10 cellular contexts compared by ENCODE assay signal in the genomic region with DNA sequence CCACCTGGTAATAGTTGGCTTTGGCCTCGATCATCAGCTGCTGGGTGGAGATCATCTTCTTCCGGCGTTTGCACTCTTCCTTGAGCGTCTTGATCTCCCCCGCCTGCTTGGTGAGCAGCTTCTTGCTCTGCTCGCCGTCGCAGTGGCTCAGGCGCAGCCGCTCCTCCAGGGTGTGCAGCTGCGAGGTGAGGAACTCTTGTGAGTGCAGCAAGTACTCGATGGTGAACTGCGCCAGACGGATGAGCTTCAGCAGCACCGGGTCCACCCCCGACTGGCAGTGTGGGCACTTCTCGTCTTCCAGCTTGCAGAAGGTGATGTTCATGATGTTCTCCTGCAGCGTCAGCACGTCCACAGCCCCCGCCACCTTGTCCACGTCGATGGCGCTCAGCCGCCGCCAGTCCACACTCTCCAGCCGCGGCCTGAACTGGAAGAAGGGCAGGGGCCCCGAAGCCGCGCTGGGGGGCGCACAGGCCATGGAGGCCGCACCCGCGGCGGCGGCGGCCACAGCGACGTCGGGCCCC. TPM values are rescaled to one million over a fixed set of nuclear protein-coding genes. Genes with fewer than 3 reads are reported as not detected.
DNase-seq lines count a peak whose midpoint lies in the region; ATAC-seq, FAIRE-seq and TF ChIP-seq lines count a peak whose summit lies in the region.
"Had no signal": no experiment of that assay in that cellular context is flagged by ENCODE, and none has a peak within 500 bp of the region (broad histone marks: within the 10 kb centered on the region; RNA-seq: fewer than 3 reads in every experiment).

No MANE protein-coding gene starts in this region.

- H4K20me1 ChIP-seq in IMR-90 (ENCODE audit: insufficient read depth, low read length) (peaks cover 9% of the 10 kb centered on the region; the same call in 1 of the 2 replicates), HepG2 (ENCODE audit: insufficient read depth, low read length) (no peaks in the 10 kb centered on the region)

- H2BK5ac ChIP-seq in IMR-90 (ENCODE audit: low read depth, low read length, poor library complexity, severe bottlenecking): no peak overlapping the region

- TF ChIP-seq CTCF in IMR-90 (conservative IDR thresholded peaks at IDR 0.05; ENCODE audit: low read depth, low read length) (no peak), coronary artery (IDR thresholded peaks at IDR 0.05) (no peak), HepG2 (CRISPR knock-in tag; IDR thresholded peaks at IDR 0.05) (no peak), WERI-Rb-1 (IDR thresholded peaks at IDR 0.05; ENCODE audit: low read depth, low read length) (no peak)

- 0 out of 2 replicates have a peak overlapping the region, but pooled peaks have one; percentile 19 for H3K14ac ChIP-seq in IMR-90 (replicated peaks; ENCODE audit: low read depth, low read length)

- no peak overlapping the region for H4K91ac ChIP-seq in IMR-90 (ENCODE audit: insufficient read depth, low read depth, low read length)

- H3K4me1 ChIP-seq in IMR-90 (ENCODE audit: control insufficient read depth, insufficient read depth, low read length) (peaks cover 10% of the 10 kb centered on the region), HepG2 (ENCODE audit: insufficient read depth, low read length) (peaks cover 19% of the 10 kb centered on the region)

- no peak for TF ChIP-seq POLR2A in IMR-90 (IDR thresholded peaks at IDR 0.05; ENCODE audit: low read depth, low read length)
- no peak for TF ChIP-seq POLR2A in HepG2 (IDR thresholded peaks at IDR 0.05; ENCODE audit: insufficient read depth in 1 of 2, low read depth in 2 of 2, low read length in 2 of 2)

- peak overlapping the region; percentile 38 for H4K5ac ChIP-seq in IMR-90 (ENCODE audit: low read depth, low read length)

- H3K4ac ChIP-seq in IMR-90 (ENCODE audit: low read depth, low read length): no peak overlapping the region

- H2BK20ac ChIP-seq in IMR-90 (ENCODE audit: low read depth, low read length): no peak overlapping the region

- H3K79me2 ChIP-seq in HepG2 (ENCODE audit: insufficient read depth, low read length): peaks cover 10% of the 10 kb centered on the region

- H3K4me3 ChIP-seq in IMR-90 (ENCODE audit: insufficient read depth, low read depth, low read length) (peak overlapping the region; percentile 25), coronary artery (peak overlapping the region; percentile 75), HepG2 (replicated peaks in 1 of 3; ENCODE audit: insufficient read depth in 1 of 3, low read depth in 2 of 3, low read length in 3 of 3) (no peak overlapping the region), WERI-Rb-1 (ENCODE audit: low read depth, low read length) (no peak overlapping the region)

- H3K27ac ChIP-seq in IMR-90 (ENCODE audit: insufficient read depth, low read length) (no peak overlapping the region; the same call in 1 of the 2 replicates), coronary artery (no peak overlapping the region), HepG2 (ENCODE audit: extremely low read length, insufficient read depth, low read length) (no peak overlapping the region), WERI-Rb-1 (no peak overlapping the region)

- in situ Hi-C loops in IMR-90 (cut with MboI; ENCODE audit: low sequenced_read_pairs) (no loop called here), HepG2 (cut with HindIII; ENCODE audit: extremely low pct_ligation_motif_present, low pct_unique_long_range_greater_than_20kb) (no loop called here)

- H3K9ac ChIP-seq in IMR-90 (ENCODE audit: low read depth, low read length) (peak overlapping the region; percentile 16; the same call in 1 of the 2 replicates), HepG2 (ENCODE audit: insufficient read depth, low read depth, low read length) (no peak overlapping the region)

- DNase-seq in IMR-90 (peak; percentile 27), coronary artery (ENCODE audit: low spot score) (no peak), HepG2 (ENCODE audit: low spot score) (no peak), superior temporal gyrus (ENCODE audit: extremely low spot score) (peak; percentile 11), WERI-Rb-1 (no peak)
- no peak for DNase-seq in stimulated activated CD4-positive, alpha-beta T cell treated with anti-CD3 and anti-CD28 coated beads, Interleukin-1b, Interleukin-23, amount 100 ng/mL, for 48 hours
- DNase-seq in activated T-cell treated with anti-CD3 and anti-CD28 coated beads, Interleukin-2, amount 50 U/mL, for 1 hour: no peak
- DNase-seq: NCI-H226; stimulated activated CD4-positive, alpha-beta T cell treated with anti-CD3 and anti-CD28 coated beads, Interleukin-12 subunit alpha, Interleukin-12 subunit beta, amount 100 ng/mL, for 4 hours had no signal

- H4K8ac ChIP-seq in IMR-90 (ENCODE audit: low read depth in 2 of 2, low read length in 2 of 2): peak overlapping the region; percentile 49 to 54; a peak in 2 of 4 replicates

- 23% methylated on average over 35 of the region's 40 CpGs; no CpG with 5 or more reads in 1 of the 2 experiments for WGBS in IMR-90 (ENCODE audit: extremely low coverage in 2 of 2, insufficient read length in 1 of 2), 2 experiments
- 98% methylated on average over 40 of the region's 40 CpGs for WGBS in HepG2 (ENCODE audit: low lambda C conversion rate)

- peaks cover 15% of the 10 kb centered on the region for H3K36me3 ChIP-seq in IMR-90 (ENCODE audit: control insufficient read depth, insufficient read depth, low read length)
- peaks cover 2 to 6% of the 10 kb centered on the region in 2 experiments; a peak in 2 of 5 replicates for H3K36me3 ChIP-seq in HepG2 (replicated peaks in 1 of 2; ENCODE audit: control insufficient read depth in 1 of 2, insufficient read depth in 2 of 2, low read length in 2 of 2)
- peaks cover 63% of the 10 kb centered on the region for H3K36me3 ChIP-seq in WERI-Rb-1

- intact Hi-C loops in IMR-90 (cut with micrococcal nuclease): no loop called here
- intact Hi-C loops in HepG2 (cut with micrococcal nuclease; ENCODE audit: unreplicated experiment): loop anchor here (5.0 kb wide), 1 partner anchor 36 kb away; a partner anchor contains a TSS

- H3K23ac ChIP-seq in IMR-90 (ENCODE audit: low read depth, low read length): peak overlapping the region; percentile 46; the same call in 1 of the 2 replicates

- POLR2A ChIA-PET in IMR-90 (lab: Charles Lee; ENCODE audit: unreplicated experiment) (no interaction called here), HepG2 (lab: Yijun Ruan, JAX) (no interaction called here)

- FAIRE-seq in HepG2 (lab: Jason Lieb, UNC): no peak

- H2BK120ac ChIP-seq in IMR-90 (ENCODE audit: low read depth, low read length): no peak overlapping the region

- H2BK15ac ChIP-seq in IMR-90 (ENCODE audit: low read depth, low read length): no peak overlapping the region

- H2AK5ac ChIP-seq in IMR-90 (ENCODE audit: low read depth, low read length): no peak overlapping the region

- no peaks in the 10 kb centered on the region for H3K9me3 ChIP-seq in IMR-90 (ENCODE audit: control insufficient read depth, insufficient read depth, low read length)
- H3K9me3 ChIP-seq in HepG2 (ENCODE audit: low read length): no peaks in the 10 kb centered on the region
- H3K9me3 ChIP-seq in WERI-Rb-1 (ENCODE audit: severe bottlenecking): no peaks in the 10 kb centered on the region

- H3K9me1 ChIP-seq in IMR-90 (ENCODE audit: insufficient read depth, low read length): peaks cover 8% of the 10 kb centered on the region

- TF ChIP-seq EP300 in HepG2 (IDR thresholded peaks at IDR 0.05; ENCODE audit: low read depth in 2 of 2, low read length in 2 of 2): no peak
- no peak for TF ChIP-seq EP300 in HepG2 (CRISPR knock-in tag; IDR thresholded peaks at IDR 0.05; ENCODE audit: borderline replicate concordance)

- TF ChIP-seq RAD21 in IMR-90 (IDR thresholded peaks at IDR 0.05; ENCODE audit: low read length) (no peak), HepG2 (CRISPR knock-in tag; IDR thresholded peaks at IDR 0.05) (no peak)

- CTCF ChIA-PET in IMR-90 (lab: Yijun Ruan, JAX) (interaction anchor here (4.1 kb wide), 1 partner anchor 17 kb away, joined by 14 read pairs; no protein-coding TSS in a partner anchor), HepG2 (lab: Yijun Ruan, JAX; ENCODE audit: low intra/inter-chr PET ratio, low total read pairs) (no interaction called here)

- ATAC-seq in IMR-90 (ENCODE audit: low read depth): no peak
- ATAC-seq in HepG2: no peak
- ATAC-seq in GM21529 (IDR thresholded peaks at IDR 0.05; ENCODE audit: unreplicated experiment): no peak

- no peaks in the 10 kb centered on the region for H3K27me3 ChIP-seq in IMR-90 (ENCODE audit: control insufficient read depth, insufficient read depth, low read length)
- no peaks in the 10 kb centered on the region; a peak in 1 of 5 replicates for H3K27me3 ChIP-seq in HepG2 (ENCODE audit: control insufficient read depth in 1 of 2, insufficient read depth in 2 of 2, low read length in 2 of 2)
- no peaks in the 10 kb centered on the region for H3K27me3 ChIP-seq in WERI-Rb-1 (ENCODE audit: insufficient read depth, low read depth, severe bottlenecking)

- TSS peak; percentile 20 for BruUV-seq in IMR-90 (replicated peaks; lab: Mats Ljungman, UMichigan)
- no TSS peak for BruUV-seq in HepG2 (replicated peaks; lab: Mats Ljungman, UMichigan)

- H2AFZ ChIP-seq in IMR-90 (replicated peaks; ENCODE audit: low read length, poor library complexity): peak overlapping the region; percentile 89
- H2AFZ ChIP-seq in HepG2 (ENCODE audit: low read length): no peak overlapping the region

- no peak overlapping the region for H2AK9ac ChIP-seq in IMR-90 (replicated peaks; ENCODE audit: low read depth, low read length, poor library complexity)

- no peak overlapping the region for H3K56ac ChIP-seq in IMR-90 (ENCODE audit: extremely low read depth, insufficient read depth, low read length)

- peaks cover 12 to 46% of the 10 kb centered on the region in 2 experiments; a peak in 2 of 4 replicates for H3K79me1 ChIP-seq in IMR-90 (ENCODE audit: low read depth in 1 of 2, low read length in 2 of 2)

- H3K18ac ChIP-seq in IMR-90 (ENCODE audit: low read depth, low read length): no peak overlapping the region

- H3K4me2 ChIP-seq in IMR-90 (ENCODE audit: low read depth, low read length) (peak overlapping the region; percentile 79), HepG2 (ENCODE audit: low read depth, low read length) (no peak overlapping the region)

- dilution Hi-C loops in IMR-90 (cut with HindIII; ENCODE audit: low sequenced_read_pairs, unreplicated experiment): no loop called here

RNA-seq across cellular contexts. Expression of a gene that starts 3.2 kb away (rescaled TPM):
- total RNA-seq in IMR-90 (2012; rRNA removed) (12.2 and 16.9 TPM in 2 replicates), HepG2 (2016; rRNA removed; fragmentation: Illumina TruSeq; extraction: Trizol) (36.7 and 36.9 TPM in 2 replicates)
- polyA plus RNA-seq in IMR-90 (2012; rRNA removed) (13.1 and 15.9 TPM in 2 replicates), HepG2 (2011; rRNA removed) (10.8 and 11.0 TPM in 2 replicates)
- 6.5 and 11.4 TPM in 2 replicates for polyA plus RNA-seq in IMR-90 (2012; cell fraction: cytosol; rRNA removed)
- polyA plus RNA-seq in IMR-90 (2012; cell fraction: nucleus; rRNA removed; ENCODE audit: low replicate concordance): 24.9 and 47.2 TPM in 2 replicates
- total RNA-seq in HepG2 (2016; cell fraction: cytosol; rRNA removed; fragmentation: Illumina TruSeq; extraction: Trizol; ENCODE audit: low read depth): 21.9 and 22.3 TPM in 2 replicates
- 30.6 and 38.7 TPM in 2 replicates for total RNA-seq in HepG2 (2016; cell fraction: insoluble cytoplasmic fraction; rRNA removed; fragmentation: Illumina TruSeq; extraction: Trizol)
- total RNA-seq in HepG2 (2016; cell fraction: membrane; rRNA removed; fragmentation: Illumina TruSeq; extraction: Trizol): 73.3 and 77.2 TPM in 2 replicates
- total RNA-seq in HepG2 (2016; cell fraction: nucleus; rRNA removed; fragmentation: Illumina TruSeq; extraction: Trizol): 38.1 and 43.2 TPM in 2 replicates
- polyA plus RNA-seq in HepG2 (2011; cell fraction: cytosol; rRNA removed): 6.0 and 6.6 TPM in 2 replicates
- 18.3 and 20.8 TPM in 2 replicates for polyA plus RNA-seq in HepG2 (2011; cell fraction: nucleus; rRNA removed)
- polyA plus RNA-seq in HepG2 (2012): 9.4 and 12.5 TPM in 2 replicates
- polyA plus RNA-seq in HepG2 (2016; cell fraction: cytosol; fragmentation: Illumina TruSeq; extraction: Trizol; ENCODE audit: low read depth): 22.5 and 24.2 TPM in 2 replicates
- 29.9 and 34.9 TPM in 2 replicates for polyA plus RNA-seq in HepG2 (2016; cell fraction: insoluble cytoplasmic fraction; fragmentation: Illumina TruSeq; extraction: Trizol; ENCODE audit: low read depth)
- polyA plus RNA-seq in HepG2 (2016; cell fraction: membrane; fragmentation: Illumina TruSeq; extraction: Trizol; ENCODE audit: low read depth): 46.4 and 53.4 TPM in 2 replicates
- polyA plus RNA-seq in HepG2 (2016; cell fraction: nucleus; fragmentation: Illumina TruSeq; extraction: Trizol; ENCODE audit: insufficient read depth, low read depth): 49.4 and 55.6 TPM in 2 replicates
- polyA minus RNA-seq in HepG2 (2011; rRNA and poly(A)+ RNA removed; ENCODE audit: low replicate concordance): 18.4 TPM in 1 of 2 replicates, not detected in the other
- polyA minus RNA-seq in HepG2 (2011; cell fraction: cytosol; rRNA and poly(A)+ RNA removed): 9.9 and 11.3 TPM in 2 replicates
- polyA minus RNA-seq in HepG2 (2011; cell fraction: nucleus; rRNA and poly(A)+ RNA removed): 25.0 and 31.2 TPM in 2 replicates

RNA-seq across cellular contexts. Expression of a gene that starts 35.6 kb away (rescaled TPM):
- total RNA-seq in IMR-90 (2012; rRNA removed) (28.5 and 51.4 TPM in 2 replicates), HepG2 (2016; rRNA removed; fragmentation: Illumina TruSeq; extraction: Trizol) (38.1 and 48.2 TPM in 2 replicates)
- polyA plus RNA-seq in IMR-90 (2012; rRNA removed) (8.7 and 10.7 TPM in 2 replicates), HepG2 (2011; rRNA removed) (9.7 and 10.4 TPM in 2 replicates)
- polyA plus RNA-seq in IMR-90 (2012; cell fraction: cytosol; rRNA removed): 3.3 and 3.8 TPM in 2 replicates
- polyA plus RNA-seq in IMR-90 (2012; cell fraction: nucleus; rRNA removed; ENCODE audit: low replicate concordance): 1.3 and 4.2 TPM in 2 replicates
- total RNA-seq in HepG2 (2016; cell fraction: cytosol; rRNA removed; fragmentation: Illumina TruSeq; extraction: Trizol; ENCODE audit: low read depth): 30.3 and 34.8 TPM in 2 replicates
- 32.9 and 48.9 TPM in 2 replicates for total RNA-seq in HepG2 (2016; cell fraction: insoluble cytoplasmic fraction; rRNA removed; fragmentation: Illumina TruSeq; extraction: Trizol)
- total RNA-seq in HepG2 (2016; cell fraction: membrane; rRNA removed; fragmentation: Illumina TruSeq; extraction: Trizol): 14.3 and 17.6 TPM in 2 replicates
- 48.4 and 54.1 TPM in 2 replicates for total RNA-seq in HepG2 (2016; cell fraction: nucleus; rRNA removed; fragmentation: Illumina TruSeq; extraction: Trizol)
- polyA plus RNA-seq in HepG2 (2011; cell fraction: cytosol; rRNA removed): 5.4 and 8.2 TPM in 2 replicates
- 2.8 and 3.7 TPM in 2 replicates for polyA plus RNA-seq in HepG2 (2011; cell fraction: nucleus; rRNA removed)
- polyA plus RNA-seq in HepG2 (2012): 12.1 and 15.4 TPM in 2 replicates
- polyA plus RNA-seq in HepG2 (2016; cell fraction: cytosol; fragmentation: Illumina TruSeq; extraction: Trizol; ENCODE audit: low read depth): 1.4 TPM in 2 replicates
- polyA plus RNA-seq in HepG2 (2016; cell fraction: insoluble cytoplasmic fraction; fragmentation: Illumina TruSeq; extraction: Trizol; ENCODE audit: low read depth): 16.8 and 19.2 TPM in 2 replicates
- polyA plus RNA-seq in HepG2 (2016; cell fraction: membrane; fragmentation: Illumina TruSeq; extraction: Trizol; ENCODE audit: low read depth): 3.1 and 3.7 TPM in 2 replicates
- polyA plus RNA-seq in HepG2 (2016; cell fraction: nucleus; fragmentation: Illumina TruSeq; extraction: Trizol; ENCODE audit: insufficient read depth, low read depth): 37.4 and 38.5 TPM in 2 replicates
- 13.2 and 17.4 TPM in 2 replicates for polyA minus RNA-seq in HepG2 (2011; rRNA and poly(A)+ RNA removed; ENCODE audit: low replicate concordance)
- polyA minus RNA-seq in HepG2 (2011; cell fraction: cytosol; rRNA and poly(A)+ RNA removed): 21.4 and 25.3 TPM in 2 replicates
- 14.4 and 17.8 TPM in 2 replicates for polyA minus RNA-seq in HepG2 (2011; cell fraction: nucleus; rRNA and poly(A)+ RNA removed)

Comparison
In these comparisons a context has a peak if more than half of its experiments do, and no peak if none do; other contexts are left out.
1. DNase-seq: peak in IMR-90 (single experiment) and superior temporal gyrus (single experiment); none in coronary artery (single experiment), HepG2 (single experiment), stimulated activated CD4-positive, alpha-beta T cell treated with anti-CD3 and anti-CD28 coated beads, Interleukin-1b, Interleukin-23, amount 100 ng/mL, for 48 hours (single experiment), WERI-Rb-1 (single experiment) and activated T-cell treated with anti-CD3 and anti-CD28 coated beads, Interleukin-2, amount 50 U/mL, for 1 hour (single experiment).
2. H3K4me3 ChIP-seq: peak in IMR-90 (single experiment) and coronary artery (single experiment); none in HepG2 (0 of 3) and WERI-Rb-1 (single experiment).